ENCODE assay signal across 7 cellular contexts in genomic region chr5:74767579-74767913, GRCh38. TPM values are rescaled to one million over a fixed set of nuclear protein-coding genes. Genes with fewer than 3 reads are reported as not detected.
DNase-seq lines count a peak whose midpoint lies in the region; ATAC-seq and TF ChIP-seq lines count a peak whose summit lies in the region.

No MANE protein-coding gene starts in this region.

- H3K4me3 ChIP-seq in fibroblast of lung (replicated peaks in 1 of 4; ENCODE audit: control extremely low read depth in 1 of 4, insufficient read depth in 1 of 4, low read depth in 3 of 4, low read length in 4 of 4) (peak overlapping the region; percentile 97 to 99 (median 99)), neural cell (ENCODE audit: low read length) (peak overlapping the region; percentile 100)

- H4K20me1 ChIP-seq in fibroblast of lung (ENCODE audit: control insufficient read depth, extremely low read depth, insufficient read depth, low read length) (no peaks in the 10 kb centered on the region), neural cell (ENCODE audit: insufficient read depth) (no peaks in the 10 kb centered on the region)

- no peaks in the 10 kb centered on the region for H3K9me3 Mint-ChIP-seq in activated CD4-positive, alpha-beta T cell treated with anti-CD3 and anti-CD28 coated beads, Interleukin-2, amount 10 ng/mL, durations not matched to agents 7 days and 5 days

- no peaks in the 10 kb centered on the region for H3F3A ChIP-seq in neural cell (ENCODE audit: insufficient read depth, low read length, poor library complexity, severe bottlenecking)

- TF ChIP-seq RAD21 in neural cell (conservative IDR thresholded peaks at IDR 0.05), result no peak

- POLR2A ChIA-PET in activated CD4-positive, alpha-beta T cell treated with anti-CD3 and anti-CD28 coated beads, Interleukin-2, amount 10 ng/mL, durations not matched to agents 7 days and 5 days (lab: Charles Lee), result no interaction called here

- DNase-seq in activated CD4-positive, alpha-beta T cell treated with anti-CD3 and anti-CD28 coated beads, Interleukin-2, amount 10 ng/mL, durations not matched to agents 7 days and 5 days, result peak; percentile 20
- DNase-seq in fibroblast of lung (ENCODE audit: low read depth in 2 of 2) (peak; percentile 59 to 67), NCI-H1930 (lab: John Stamatoyannopoulos, UW) (no peak)

- TF ChIP-seq CTCF in fibroblast of lung (conservative IDR thresholded peaks at IDR 0.05 in 1 of 2, IDR thresholded peaks at IDR 0.05 in 1 of 2; ENCODE audit: low read depth in 1 of 2, low read length in 2 of 2) (no peak), neural cell (IDR thresholded peaks at IDR 0.05; ENCODE audit: poor library complexity, severe bottlenecking) (no peak)

- H3K4me1 ChIP-seq in ES-I3 (ENCODE audit: insufficient read depth, low read length), result no peaks in the 10 kb centered on the region
- peaks cover 7% of the 10 kb centered on the region for H3K4me1 ChIP-seq in fibroblast of lung (ENCODE audit: control insufficient read depth, extremely low read depth, insufficient read depth, low read length)

- H3K27ac ChIP-seq in fibroblast of lung (ENCODE audit: insufficient read depth, low read length) (peak overlapping the region; percentile 79), neural cell (ENCODE audit: low read length) (peak overlapping the region; percentile 77)

- H3K4me2 ChIP-seq in fibroblast of lung (ENCODE audit: extremely low read depth, insufficient read depth, low read length), result peak overlapping the region; percentile 77
- H3K4me2 ChIP-seq in neural cell (ENCODE audit: low read length), result peak overlapping the region; percentile 95

- peaks cover 35% of the 10 kb centered on the region for H3K4me1 Mint-ChIP-seq in activated CD4-positive, alpha-beta T cell treated with anti-CD3 and anti-CD28 coated beads, Interleukin-2, amount 10 ng/mL, durations not matched to agents 7 days and 5 days

- H3K36me3 Mint-ChIP-seq in activated CD4-positive, alpha-beta T cell treated with anti-CD3 and anti-CD28 coated beads, Interleukin-2, amount 10 ng/mL, durations not matched to agents 7 days and 5 days (ENCODE audit: low read depth), result peaks cover 33% of the 10 kb centered on the region

- H3K36me3 ChIP-seq in ES-I3 (ENCODE audit: insufficient read depth, low read length), result peaks cover 7% of the 10 kb centered on the region; the same call in 1 of the 2 replicates
- peaks cover 2% of the 10 kb centered on the region for H3K36me3 ChIP-seq in fibroblast of lung (ENCODE audit: control insufficient read depth, insufficient read depth, low read length)
- H3K36me3 ChIP-seq in neural cell (ENCODE audit: insufficient read depth, low read length), result no peaks in the 10 kb centered on the region

- CTCF ChIA-PET in activated CD4-positive, alpha-beta T cell treated with anti-CD3 and anti-CD28 coated beads, Interleukin-2, amount 10 ng/mL, durations not matched to agents 7 days and 5 days (lab: Charles Lee), result interaction anchor here (0.9 to 1.6 kb wide), 2 partner anchors 9 to 73 kb away, joined by 3 to 4 read pairs; no protein-coding TSS in a partner anchor

- H3K9ac ChIP-seq in ES-I3 (ENCODE audit: low read depth, low read length) (peak overlapping the region; percentile 91), fibroblast of lung (ENCODE audit: insufficient read depth, low read length) (peak overlapping the region; percentile 77), neural cell (ENCODE audit: low read length) (peak overlapping the region; percentile 89)

- ATAC-seq in GM19467 (IDR thresholded peaks at IDR 0.05; ENCODE audit: unreplicated experiment), result peak; percentile 16
- peak; percentile 14 for ATAC-seq in HG03571 (IDR thresholded peaks at IDR 0.05; ENCODE audit: unreplicated experiment)

- H3K9me3 ChIP-seq in ES-I3 (ENCODE audit: control insufficient read depth, insufficient read depth, low read length), result no peaks in the 10 kb centered on the region
- H3K9me3 ChIP-seq in fibroblast of lung (ENCODE audit: control insufficient read depth, insufficient read depth, low read depth, low read length), result no peaks in the 10 kb centered on the region
- no peaks in the 10 kb centered on the region for H3K9me3 ChIP-seq in neural cell (ENCODE audit: low read length)

- H3K4me3 Mint-ChIP-seq in activated CD4-positive, alpha-beta T cell treated with anti-CD3 and anti-CD28 coated beads, Interleukin-2, amount 10 ng/mL, durations not matched to agents 7 days and 5 days, result peak overlapping the region; percentile 100

- no peaks in the 10 kb centered on the region for H3K27me3 Mint-ChIP-seq in activated CD4-positive, alpha-beta T cell treated with anti-CD3 and anti-CD28 coated beads, Interleukin-2, amount 10 ng/mL, durations not matched to agents 7 days and 5 days

- H2AFZ ChIP-seq in fibroblast of lung (ENCODE audit: low read length) (peak overlapping the region; percentile 94), neural cell (ENCODE audit: low read depth, low read length) (peak overlapping the region; percentile 93)

- H3K27ac Mint-ChIP-seq in activated CD4-positive, alpha-beta T cell treated with anti-CD3 and anti-CD28 coated beads, Interleukin-2, amount 10 ng/mL, durations not matched to agents 7 days and 5 days, result peak overlapping the region; percentile 96

- H3K79me2 ChIP-seq in fibroblast of lung (ENCODE audit: control insufficient read depth, insufficient read depth, low read length) (peaks cover 41% of the 10 kb centered on the region), neural cell (replicated peaks; ENCODE audit: insufficient read depth, low read length) (peaks cover 52% of the 10 kb centered on the region)

- no peaks in the 10 kb centered on the region for H3K9me2 ChIP-seq in neural cell (ENCODE audit: insufficient read depth, low read length)

- H3K27me3 ChIP-seq in fibroblast of lung (ENCODE audit: control insufficient read depth, insufficient read depth, low read length) (no peaks in the 10 kb centered on the region), neural cell (ENCODE audit: insufficient read depth, low read depth, low read length) (no peaks in the 10 kb centered on the region)

- TF ChIP-seq EP300 in neural cell (conservative IDR thresholded peaks at IDR 0.05; ENCODE audit: poor library complexity, severe bottlenecking), result no peak

TF ChIP-seq in neural cell, 6 proteins besides CTCF, POLR2A, EP300 and RAD21:
- no peak for TF ChIP-seq TAF1 (IDR thresholded peaks at IDR 0.05; ENCODE audit: low read depth)
- TF ChIP-seq MXI1 (conservative IDR thresholded peaks at IDR 0.05; ENCODE audit: poor library complexity, severe bottlenecking), result no peak
- TF ChIP-seq REST (IDR thresholded peaks at IDR 0.05; ENCODE audit: borderline replicate concordance), result no peak
- no peak for TF ChIP-seq SMC3 (conservative IDR thresholded peaks at IDR 0.05; ENCODE audit: poor library complexity)
- no peak for TF ChIP-seq POLR2AphosphoS5 (IDR thresholded peaks at IDR 0.05)
- no peak for TF ChIP-seq EZH2 (IDR thresholded peaks at IDR 0.05; ENCODE audit: borderline replicate concordance, insufficient read depth, low read length, poor library complexity, severe bottlenecking)

RNA-seq across cellular contexts. Expression of gene NSA2, which starts 0.5 kb away (rescaled TPM):
- total RNA-seq in activated CD4-positive, alpha-beta T cell treated with anti-CD3 and anti-CD28 coated beads, Interleukin-2, amount 10 ng/mL, durations not matched to agents 7 days and 5 days, result 100 to 1,000 TPM; 130 to 160 TPM
- 139 and 148 TPM in 2 replicates for total RNA-seq in fibroblast of lung
- polyA plus RNA-seq in fibroblast of lung, result 134 and 169 TPM in 2 replicates
- polyA plus RNA-seq in fibroblast of lung (2012), result 90.9 and 139 TPM in 2 replicates
- 2.2 and 6.4 TPM in 2 replicates for polyA minus RNA-seq in fibroblast of lung (ENCODE audit: low replicate concordance)
- polyA plus RNA-seq in neural cell, result 121 and 164 TPM in 2 replicates
- polyA minus RNA-seq in neural cell, result 70.1 and 95.7 TPM in 2 replicates

RNA-seq across cellular contexts. Expression of gene GFM2, which starts 0.6 kb away (rescaled TPM):
- 10 to 100 TPM; 24.0 to 24.3 TPM for total RNA-seq in activated CD4-positive, alpha-beta T cell treated with anti-CD3 and anti-CD28 coated beads, Interleukin-2, amount 10 ng/mL, durations not matched to agents 7 days and 5 days
- 36.7 and 51.7 TPM in 2 replicates for total RNA-seq in fibroblast of lung
- polyA plus RNA-seq in fibroblast of lung, result 30.2 and 34.3 TPM in 2 replicates
- 17.1 and 19.5 TPM in 2 replicates for polyA plus RNA-seq in fibroblast of lung (2012)
- polyA minus RNA-seq in fibroblast of lung (ENCODE audit: low replicate concordance), result 2.1 and 6.0 TPM in 2 replicates
- 77.8 and 95.3 TPM in 2 replicates for polyA plus RNA-seq in neural cell
- polyA minus RNA-seq in neural cell, result 89.8 and 93.2 TPM in 2 replicates

Comparison
In these comparisons a context has a peak if more than half of its experiments do, and no peak if none do; other contexts are left out.
1. DNase-seq: peak in activated CD4-positive, alpha-beta T cell treated with anti-CD3 and anti-CD28 coated beads, Interleukin-2, amount 10 ng/mL, durations not matched to agents 7 days and 5 days (single experiment) and fibroblast of lung (2 of 2); none in NCI-H1930 (0 of 2).
2. Peak in every context shown above with its lines, with median percentiles within 50 percentile points of each other: H3K9ac ChIP-seq.